In genomic region chr1:1794999-1795398, GRCh38 we compare ENCODE assay signal across 16 cellular contexts.
"Had no signal": no experiment of that assay in that cellular context is flagged by ENCODE, and none has a peak within 500 bp of the region (broad histone marks: within the 10 kb centered on the region; RNA-seq: fewer than 3 reads in every experiment).

No MANE protein-coding gene starts in this region.

- H3K27ac ChIP-seq: breast epithelium, foreskin keratinocyte, heart right ventricle, left ventricle myocardium inferior, ovary, stomach, thoracic aorta had no signal

- H3K27ac Mint-ChIP-seq: activated CD4-positive, alpha-beta memory T cell treated with anti-CD3 and anti-CD28 coated beads for 36 hours; activated T-helper 17 cell treated with anti-CD3 and anti-CD28 coated beads, Interleukin-2, amount 50 U/mL, for 72 hours; T-helper 2 cell treated with Interferon-gamma antibody and Interleukin-4, amounts not matched to agents 5 μg/mL and 100 μg/mL, for 36 hours had no signal

- H3K4me3 Mint-ChIP-seq: activated CD4-positive, alpha-beta memory T cell treated with anti-CD3 and anti-CD28 coated beads for 36 hours; activated naive CD8-positive, alpha-beta T cell; activated T-helper 17 cell treated with anti-CD3 and anti-CD28 coated beads, Interleukin-2, amount 50 U/mL, for 72 hours; nephron progenitor cell; T-helper 2 cell treated with Interferon-gamma antibody and Interleukin-4, amounts not matched to agents 5 μg/mL and 100 μg/mL, for 36 hours had no signal

- H3K27me3 ChIP-seq: breast epithelium, foreskin keratinocyte, heart right ventricle, ovary, stomach had no signal

- H3K9me3 Mint-ChIP-seq: activated CD4-positive, alpha-beta memory T cell treated with anti-CD3 and anti-CD28 coated beads for 36 hours; activated T-helper 17 cell treated with anti-CD3 and anti-CD28 coated beads, Interleukin-2, amount 50 U/mL, for 72 hours; nephron progenitor cell; T-helper 2 cell treated with Interferon-gamma antibody and Interleukin-4, amounts not matched to agents 5 μg/mL and 100 μg/mL, for 36 hours had no signal

- H3K4me1 Mint-ChIP-seq: activated T-helper 17 cell treated with anti-CD3 and anti-CD28 coated beads, Interleukin-2, amount 50 U/mL, for 72 hours had no signal

- H3K9me3 ChIP-seq: breast epithelium, heart right ventricle, left ventricle myocardium inferior, ovary, stomach, thoracic aorta had no signal

- ATAC-seq: activated T-helper 17 cell treated with anti-CD3 and anti-CD28 coated beads, Interleukin-2, amount 50 U/mL, for 72 hours; foreskin keratinocyte; heart right ventricle had no signal

- DNase-seq: activated CD4-positive, alpha-beta memory T cell treated with anti-CD3 and anti-CD28 coated beads for 36 hours; activated CD4-positive, alpha-beta T cell treated with anti-CD3 and anti-CD28 coated beads for 1 hour; anterior cingulate cortex; foreskin keratinocyte; heart right ventricle; left ventricle myocardium inferior; mesenchymal stem cell; nephron progenitor cell; ovary; stimulated activated CD4-positive, alpha-beta T cell treated with anti-CD3 and anti-CD28 coated beads, Interleukin-4, amount 100 ng/mL, for 24 hours; stomach had no signal

- H3K4me3 ChIP-seq: breast epithelium, heart right ventricle, left ventricle myocardium inferior, ovary, stomach, thoracic aorta had no signal

- H3K36me3 Mint-ChIP-seq: activated naive CD8-positive, alpha-beta T cell had no signal

- H3K27me3 Mint-ChIP-seq: activated CD4-positive, alpha-beta memory T cell treated with anti-CD3 and anti-CD28 coated beads for 36 hours; activated naive CD8-positive, alpha-beta T cell; activated T-helper 17 cell treated with anti-CD3 and anti-CD28 coated beads, Interleukin-2, amount 50 U/mL, for 72 hours had no signal

- H3K36me3 ChIP-seq: ovary had no signal
